ENCODE assay signal across 18 cellular contexts in the genomic region with DNA sequence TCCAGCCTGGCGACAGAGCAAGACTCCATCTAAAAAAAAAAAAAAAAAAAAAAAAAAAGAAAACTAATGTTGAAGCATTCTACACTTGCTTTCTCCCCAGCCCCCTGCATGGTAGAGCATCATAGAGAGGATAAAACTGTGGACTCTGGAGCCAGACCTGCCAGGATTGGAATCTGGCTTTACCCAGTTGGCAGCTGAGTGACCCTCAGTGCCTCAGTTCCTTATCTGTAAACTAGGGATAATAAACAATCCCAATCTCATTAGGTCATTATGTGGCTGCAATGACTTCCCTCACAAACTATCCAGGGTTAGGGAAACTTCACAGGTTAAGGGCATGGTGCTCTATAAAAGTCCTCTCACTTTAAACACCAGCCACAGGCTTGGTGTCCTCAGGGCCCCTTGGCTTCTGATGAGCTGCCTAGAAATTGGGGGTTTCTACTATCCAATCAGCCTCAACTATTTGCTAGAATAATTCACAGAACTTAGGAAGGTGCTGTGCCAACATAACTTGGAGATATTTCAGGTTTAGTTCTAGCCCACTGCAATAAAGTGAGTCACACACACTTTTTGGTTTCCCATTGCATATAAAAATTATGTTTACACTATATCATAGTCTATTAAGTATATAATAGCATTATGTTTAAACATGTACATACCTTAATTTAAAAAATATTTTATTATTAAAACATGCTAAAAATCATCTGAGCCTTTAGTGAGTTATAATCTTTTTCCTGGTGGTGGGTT.
"Had no signal": no experiment of that assay in that cellular context is flagged by ENCODE, and none has a peak within 500 bp of the region (broad histone marks: within the 10 kb centered on the region; RNA-seq: fewer than 3 reads in every experiment).

No MANE protein-coding gene starts in this region.

- H3K27me3 ChIP-seq: dorsolateral prefrontal cortex, esophagus muscularis mucosa, gastrocnemius medialis, heart right ventricle, left lung had no signal

- H3K9me3 ChIP-seq: esophagus muscularis mucosa, gastrocnemius medialis, left lung, lower lobe of right lung, mucosa of descending colon had no signal

- H3K27ac ChIP-seq: coronary artery, dorsolateral prefrontal cortex, esophagus muscularis mucosa, gastrocnemius medialis, heart right ventricle, left lung, lower lobe of right lung had no signal

- ATAC-seq: gastrocnemius medialis, heart right ventricle, left cardiac atrium, left lung, left ventricle myocardium superior, lower lobe of right lung, mucosa of descending colon had no signal

- H3K4me3 ChIP-seq: coronary artery, dorsolateral prefrontal cortex, esophagus muscularis mucosa, gastrocnemius medialis, heart right ventricle, left lung, lower lobe of right lung, mucosa of descending colon had no signal

- DNase-seq: dermis blood vessel endothelial cell; dorsolateral prefrontal cortex; effector CD4-positive, alpha-beta T cell; effector memory CD4-positive, alpha-beta T cell; foreskin melanocyte; gastrocnemius medialis; glutamatergic neuron; head of caudate nucleus; heart right ventricle; hippocampal formation; left cardiac atrium; left lung; left ventricle myocardium superior; lower lobe of right lung; mucosa of descending colon; naive B cell had no signal

- H3K36me3 ChIP-seq: esophagus muscularis mucosa, gastrocnemius medialis, heart right ventricle, left lung, lower lobe of right lung had no signal

- H3K4me1 ChIP-seq: esophagus muscularis mucosa, gastrocnemius medialis, heart right ventricle, left lung had no signal
